ENCODE assay signal across 2 cellular contexts in the genomic region with DNA sequence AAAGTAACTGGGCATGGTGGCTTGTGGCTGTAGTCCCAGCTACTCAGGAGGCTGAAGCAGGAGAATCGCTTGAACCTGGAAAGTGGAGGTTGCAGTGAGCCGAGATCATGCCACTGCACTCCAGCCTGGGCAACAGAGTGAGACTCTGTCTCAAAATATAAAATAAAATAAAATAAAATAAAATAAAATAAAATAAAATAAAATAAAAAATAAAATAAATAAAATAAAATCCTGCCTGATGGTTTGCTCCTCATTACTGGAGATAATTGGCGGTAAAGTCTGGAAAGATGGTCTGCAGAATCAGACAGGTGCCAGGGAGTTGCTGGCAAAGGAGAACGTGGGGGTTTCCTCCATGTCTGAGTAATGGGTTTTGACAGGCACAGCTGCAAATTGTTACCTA. TPM values are rescaled to one million over a fixed set of nuclear protein-coding genes. Genes with fewer than 3 reads are reported as not detected.
"Had no signal": no experiment of that assay in that cellular context is flagged by ENCODE, and none has a peak within 500 bp of the region (broad histone marks: within the 10 kb centered on the region; RNA-seq: fewer than 3 reads in every experiment).

No MANE protein-coding gene starts in this region.

RNA-seq across cellular contexts. Expression of a gene that starts 11.2 kb away (rescaled TPM):
- total RNA-seq: G401, GM12878 had no signal
- polyA plus RNA-seq: GM12878 had no signal
